In the genomic region with DNA sequence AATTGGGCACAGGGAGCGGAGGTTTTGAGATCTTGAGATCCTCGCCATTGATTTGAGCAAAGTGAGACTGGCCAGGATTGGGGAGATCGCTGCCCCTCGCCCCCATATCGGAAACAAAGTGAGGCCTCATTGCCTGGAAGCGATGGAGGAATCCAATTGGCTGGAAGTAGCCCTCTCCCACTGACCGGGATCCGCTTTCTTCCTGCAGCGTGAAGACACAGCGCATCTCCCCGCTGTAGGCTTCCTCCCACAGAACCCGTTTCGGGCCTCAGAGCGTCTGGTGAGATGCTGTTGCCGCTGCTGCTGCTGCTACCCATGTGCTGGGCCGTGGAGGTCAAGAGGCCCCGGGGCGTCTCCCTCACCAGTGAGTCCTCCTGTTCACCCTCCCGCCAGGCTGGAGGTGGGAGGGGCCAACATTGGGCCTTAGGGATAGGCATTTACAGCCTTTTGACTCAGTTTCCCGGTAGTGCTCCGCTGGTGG, we compare ENCODE assay signal across 8 cellular contexts. TPM values are rescaled to one million over a fixed set of nuclear protein-coding genes. Genes with fewer than 3 reads are reported as not detected.
DNase-seq lines count a peak whose midpoint lies in the region; ATAC-seq and TF ChIP-seq lines count a peak whose summit lies in the region.

No MANE protein-coding gene starts in this region.

- H3K4me1 Mint-ChIP-seq in activated CD4-positive, alpha-beta memory T cell treated with anti-CD3 and anti-CD28 coated beads, Interleukin-2, amount 10 ng/mL, durations not matched to agents 7 days and 5 days, result peaks cover 25% of the 10 kb centered on the region

- H3K36me3 ChIP-seq in A673 (ENCODE audit: insufficient read depth, low read length, poor library complexity, severe bottlenecking) (peaks cover 34% of the 10 kb centered on the region), left ventricle myocardium inferior (peaks cover 46% of the 10 kb centered on the region)

- CTCF ChIA-PET in A673 (lab: Charles Lee), result interaction anchor here (0.7 to 2.7 kb wide), 4 partner anchors 14 to 55 kb away, joined by 3 to 14 read pairs (median 4); no protein-coding TSS in a partner anchor
- CTCF ChIA-PET in activated CD4-positive, alpha-beta memory T cell treated with anti-CD3 and anti-CD28 coated beads, Interleukin-2, amount 10 ng/mL, durations not matched to agents 7 days and 5 days (lab: Charles Lee), result interaction anchor here (0.9 to 2.0 kb wide), 12 partner anchors 8 to 125 kb away, joined by 3 to 18 read pairs (median 6); a partner anchor contains a TSS

- peak overlapping the region; percentile 67 for H3K4me3 ChIP-seq in A673 (ENCODE audit: low read depth, low read length, poor library complexity, severe bottlenecking)
- peak overlapping the region; percentile 85 for H3K4me3 ChIP-seq in left ventricle myocardium inferior
- H3K4me3 ChIP-seq in skin epidermis, result peak overlapping the region; percentile 43 to 87 (median 68)

- H3K4me3 Mint-ChIP-seq in activated CD4-positive, alpha-beta memory T cell treated with anti-CD3 and anti-CD28 coated beads, Interleukin-2, amount 10 ng/mL, durations not matched to agents 7 days and 5 days, result peak overlapping the region; percentile 99

- no peaks in the 10 kb centered on the region for H3K27me3 ChIP-seq in A673 (replicated peaks; ENCODE audit: insufficient read depth, low read depth, low read length, poor library complexity)
- no peaks in the 10 kb centered on the region for H3K27me3 ChIP-seq in left ventricle myocardium inferior (ENCODE audit: low read depth)

- peak overlapping the region; percentile 93 for H3K27ac Mint-ChIP-seq in activated CD4-positive, alpha-beta memory T cell treated with anti-CD3 and anti-CD28 coated beads, Interleukin-2, amount 10 ng/mL, durations not matched to agents 7 days and 5 days

- POLR2A ChIA-PET in A673 (lab: Charles Lee; ENCODE audit: low non-redundant PET), result interaction anchor here (0.5 kb wide), 1 partner anchor 517 kb away, joined by 3 read pairs; no protein-coding TSS in a partner anchor
- POLR2A ChIA-PET in activated CD4-positive, alpha-beta memory T cell treated with anti-CD3 and anti-CD28 coated beads, Interleukin-2, amount 10 ng/mL, durations not matched to agents 7 days and 5 days (lab: Charles Lee), result interaction anchor here (1.0 to 2.3 kb wide), 10 partner anchors 10 to 92 kb away, joined by 3 to 7 read pairs (median 4); a partner anchor contains a TSS

- intact Hi-C loops in A673 (cut with micrococcal nuclease; ENCODE audit: unreplicated experiment), result loop anchor here (5.0 kb wide), 1 partner anchor 54 kb away; a partner anchor contains a TSS
- intact Hi-C loops in left ventricle myocardium inferior (cut with micrococcal nuclease), result no loop called here

- ATAC-seq in GM19452 (IDR thresholded peaks at IDR 0.05; ENCODE audit: unreplicated experiment) (peak; percentile 2), HG02623 (IDR thresholded peaks at IDR 0.05; ENCODE audit: unreplicated experiment) (no peak), GM19324 (IDR thresholded peaks at IDR 0.05; ENCODE audit: low FRiP score, unreplicated experiment) (no peak)

- H3K9me3 Mint-ChIP-seq in activated CD4-positive, alpha-beta memory T cell treated with anti-CD3 and anti-CD28 coated beads, Interleukin-2, amount 10 ng/mL, durations not matched to agents 7 days and 5 days, result no peaks in the 10 kb centered on the region

- H3K4me1 ChIP-seq in A673 (ENCODE audit: insufficient read depth, low read length, poor library complexity, severe bottlenecking), result peaks cover 13% of the 10 kb centered on the region
- H3K4me1 ChIP-seq in left ventricle myocardium inferior, result peaks cover 23% of the 10 kb centered on the region

- H3K9me3 ChIP-seq in A673 (ENCODE audit: low read depth, low read length, poor library complexity, severe bottlenecking), result no peaks in the 10 kb centered on the region
- no peaks in the 10 kb centered on the region for H3K9me3 ChIP-seq in left ventricle myocardium inferior (replicated peaks)

- peaks cover 28% of the 10 kb centered on the region for H3K36me3 Mint-ChIP-seq in activated CD4-positive, alpha-beta memory T cell treated with anti-CD3 and anti-CD28 coated beads, Interleukin-2, amount 10 ng/mL, durations not matched to agents 7 days and 5 days (ENCODE audit: low read depth)

- DNase-seq in A673 (ENCODE audit: low spot score), result no peak
- DNase-seq in activated CD4-positive, alpha-beta memory T cell treated with anti-CD3 and anti-CD28 coated beads, Interleukin-2, amount 10 ng/mL, durations not matched to agents 7 days and 5 days, result peak; percentile 28
- no peak for DNase-seq in left ventricle myocardium inferior
- no peak for DNase-seq in DMS114 treated with DMSO at 0.1 percent for 48 hours (lab: John Stamatoyannopoulos, UW; ENCODE audit: unreplicated experiment)

- no peaks in the 10 kb centered on the region for H3K27me3 Mint-ChIP-seq in activated CD4-positive, alpha-beta memory T cell treated with anti-CD3 and anti-CD28 coated beads, Interleukin-2, amount 10 ng/mL, durations not matched to agents 7 days and 5 days

- BruUV-seq in A673 (replicated peaks; lab: Mats Ljungman, UMichigan), result TSS peak; percentile 70

- H3K27ac ChIP-seq in A673 (ENCODE audit: low read depth, low read length, poor library complexity, severe bottlenecking) (peak overlapping the region; percentile 82), left ventricle myocardium inferior (replicated peaks) (peak overlapping the region; percentile 78), skin epidermis (peak overlapping the region in 20 of 21 experiments; percentile 14 to 91 (median 79))

- no peak for TF ChIP-seq CTCF in A673 (conservative IDR thresholded peaks at IDR 0.05; ENCODE audit: low read depth, low read length)
- TF ChIP-seq CTCF in left ventricle myocardium inferior (IDR thresholded peaks at IDR 0.05; ENCODE audit: borderline replicate concordance), result no peak

RNA-seq across cellular contexts. Expression of a gene that starts 0.4 kb away (rescaled TPM):
- total RNA-seq in A673 (2021) (456 and 468 TPM in 2 replicates), left ventricle myocardium inferior (120 TPM)
- total RNA-seq in activated CD4-positive, alpha-beta memory T cell treated with anti-CD3 and anti-CD28 coated beads, Interleukin-2, amount 10 ng/mL, durations not matched to agents 7 days and 5 days, result 100 to 1,000 TPM; 315 to 318 TPM

RNA-seq across cellular contexts. Expression of a gene that starts 1.0 kb away (rescaled TPM):
- total RNA-seq in A673 (2021) (0.39 and 1.4 TPM in 2 replicates), left ventricle myocardium inferior (0.77 TPM)
- total RNA-seq in activated CD4-positive, alpha-beta memory T cell treated with anti-CD3 and anti-CD28 coated beads, Interleukin-2, amount 10 ng/mL, durations not matched to agents 7 days and 5 days, result not detected

RNA-seq across cellular contexts. Expression of a gene that starts 16.8 kb away (rescaled TPM):
- total RNA-seq in A673 (2021) (0.28 TPM in 1 of 2 replicates, not detected in the other), left ventricle myocardium inferior (9.2 TPM)
- not detected for total RNA-seq in activated CD4-positive, alpha-beta memory T cell treated with anti-CD3 and anti-CD28 coated beads, Interleukin-2, amount 10 ng/mL, durations not matched to agents 7 days and 5 days

RNA-seq across cellular contexts. Expression of a gene that starts 45.0 kb away (rescaled TPM):
- total RNA-seq in A673 (2021) (5.3 TPM in 2 replicates), left ventricle myocardium inferior (0.66 TPM)
- not detected for total RNA-seq in activated CD4-positive, alpha-beta memory T cell treated with anti-CD3 and anti-CD28 coated beads, Interleukin-2, amount 10 ng/mL, durations not matched to agents 7 days and 5 days

RNA-seq across cellular contexts. Expression of a gene that starts 51.8 kb away (rescaled TPM):
- total RNA-seq in A673 (2021), result 5.3 and 6.0 TPM in 2 replicates
- 10 to 100 TPM; 10.0 to 10.2 TPM for total RNA-seq in activated CD4-positive, alpha-beta memory T cell treated with anti-CD3 and anti-CD28 coated beads, Interleukin-2, amount 10 ng/mL, durations not matched to agents 7 days and 5 days
- 6.0 TPM for total RNA-seq in left ventricle myocardium inferior
